ENCODE assay signal across 8 cellular contexts in genomic region chr15:62071711-62072308, GRCh38. TPM values are rescaled to one million over a fixed set of nuclear protein-coding genes. Genes with fewer than 3 reads are reported as not detected.
DNase-seq lines count a peak whose midpoint lies in the region; ATAC-seq lines count a peak whose summit lies in the region.

No MANE protein-coding gene starts in this region.

- no peak overlapping the region for H3K27ac Mint-ChIP-seq in naive B cell
- no peak overlapping the region for H3K27ac Mint-ChIP-seq in activated CD4-positive, alpha-beta memory T cell treated with anti-CD3 and anti-CD28 coated beads for 36 hours

- POLR2A ChIA-PET in activated CD4-positive, alpha-beta memory T cell treated with anti-CD3 and anti-CD28 coated beads for 36 hours (lab: Charles Lee) = interaction anchor here (1.2 kb wide), 1 partner anchor 11 kb away, joined by 3 read pairs; no protein-coding TSS in a partner anchor

- peaks cover 5 to 17% (median 7%) of the 10 kb centered on the region in 3 donors for H3K4me1 Mint-ChIP-seq in naive B cell
- H3K4me1 Mint-ChIP-seq in activated CD4-positive, alpha-beta memory T cell treated with anti-CD3 and anti-CD28 coated beads for 36 hours (ENCODE audit: low read depth) = peaks cover 10% of the 10 kb centered on the region

- ATAC-seq in naive B cell (ENCODE audit: low read depth in 2 of 2) = no peak
- no peak for ATAC-seq in GM21717 (IDR thresholded peaks at IDR 0.05; ENCODE audit: unreplicated experiment)

- DNase-seq in SIG-M5 treated with dmso at 0.1 percent for 504 hours (lab: John Stamatoyannopoulos, UW; ENCODE audit: unreplicated experiment) = peak; percentile 27
- DNase-seq in SIG-M5 (lab: John Stamatoyannopoulos, UW) = no peak
- DNase-seq in NCI-H446 treated with DMSO at 0.1 percent for 48 hours (lab: John Stamatoyannopoulos, UW) = peak; percentile 4
- DNase-seq in cerebellar cortex (ENCODE audit: low spot score) = peak; percentile 69
- DNase-seq in naive B cell = peak; percentile 37
- DNase-seq in activated CD4-positive, alpha-beta memory T cell treated with anti-CD3 and anti-CD28 coated beads for 36 hours = no peak
- no peak for DNase-seq in NCI-H128 (lab: John Stamatoyannopoulos, UW; ENCODE audit: unreplicated experiment)

- H3K9me3 Mint-ChIP-seq in naive B cell = peaks cover 0 to 4% (median 0%) of the 10 kb centered on the region in 7 donors
- no peaks in the 10 kb centered on the region for H3K9me3 Mint-ChIP-seq in activated CD4-positive, alpha-beta memory T cell treated with anti-CD3 and anti-CD28 coated beads for 36 hours

- no peaks in the 10 kb centered on the region for H3K36me3 Mint-ChIP-seq in naive B cell
- H3K36me3 Mint-ChIP-seq in activated CD4-positive, alpha-beta memory T cell treated with anti-CD3 and anti-CD28 coated beads for 36 hours = no peaks in the 10 kb centered on the region

- intact Hi-C loops in activated CD4-positive, alpha-beta memory T cell treated with anti-CD3 and anti-CD28 coated beads for 36 hours (cut with micrococcal nuclease) = loop anchor here (2.0 kb wide), 1 partner anchor 199 kb away; no protein-coding TSS in a partner anchor

- H3K27me3 Mint-ChIP-seq in naive B cell = peaks cover 17 to 21% (median 19%) of the 10 kb centered on the region in 3 donors
- peaks cover 10% of the 10 kb centered on the region for H3K27me3 Mint-ChIP-seq in activated CD4-positive, alpha-beta memory T cell treated with anti-CD3 and anti-CD28 coated beads for 36 hours

- peak overlapping the region in 1 of 8 donors; percentile 36 for H3K4me3 Mint-ChIP-seq in naive B cell
- H3K4me3 Mint-ChIP-seq in activated CD4-positive, alpha-beta memory T cell treated with anti-CD3 and anti-CD28 coated beads for 36 hours = no peak overlapping the region

- CTCF ChIA-PET in activated CD4-positive, alpha-beta memory T cell treated with anti-CD3 and anti-CD28 coated beads for 36 hours (lab: Charles Lee) = interaction anchor here (0.7 to 5.6 kb wide), 16 partner anchors 8 to 1900 kb away, joined by 3 to 43 read pairs (median 5); partner anchors contain the start of gene VPS13C

RNA-seq across cellular contexts. Expression of gene C2CD4A, which starts 5.0 kb away (rescaled TPM):
- not detected for polyA plus RNA-seq in naive B cell (ENCODE audit: low read depth in 6 of 6)
- total RNA-seq in activated CD4-positive, alpha-beta memory T cell treated with anti-CD3 and anti-CD28 coated beads for 36 hours = 1 to 10 TPM; 2.3 to 2.6 TPM

RNA-seq across cellular contexts. Expression of gene VPS13C, which starts 11.6 kb away (rescaled TPM):
- polyA plus RNA-seq in naive B cell (ENCODE audit: low read depth in 6 of 6) = 10 to 100 TPM; 18.4 to 33.6 (median 23.4) TPM
- 10 to 100 TPM; 44.6 to 52.4 TPM for total RNA-seq in activated CD4-positive, alpha-beta memory T cell treated with anti-CD3 and anti-CD28 coated beads for 36 hours

Comparison
In these comparisons a context has a peak if more than half of its experiments do, and no peak if none do; other contexts are left out.
1. DNase-seq: peak in SIG-M5 treated with dmso at 0.1 percent for 504 hours (single experiment), NCI-H446 treated with DMSO at 0.1 percent for 48 hours (single experiment), cerebellar cortex (single experiment) and naive B cell (single experiment); none in SIG-M5 (single experiment), activated CD4-positive, alpha-beta memory T cell treated with anti-CD3 and anti-CD28 coated beads for 36 hours (single experiment) and NCI-H128 (single experiment).